ENCODE assay signal across 8 cellular contexts in genomic region chr7:34991938-34992840, GRCh38. TPM values are rescaled to one million over a fixed set of nuclear protein-coding genes. Genes with fewer than 3 reads are reported as not detected.
DNase-seq lines count a peak whose midpoint lies in the region; ATAC-seq and TF ChIP-seq lines count a peak whose summit lies in the region.

No MANE protein-coding gene starts in this region.

- H3K36me3 ChIP-seq in Karpas-422 (ENCODE audit: insufficient read depth, low read length): no peaks in the 10 kb centered on the region

- peaks cover 1% of the 10 kb centered on the region for H3K36me3 Mint-ChIP-seq in progenitor cell of endocrine pancreas (ENCODE audit: insufficient read depth)

- no peak overlapping the region for H3K4me3 Mint-ChIP-seq in progenitor cell of endocrine pancreas (ENCODE audit: low read depth)

- no peaks in the 10 kb centered on the region for H3K9me2 ChIP-seq in Karpas-422 (replicated peaks; ENCODE audit: insufficient read depth, low read length)

- no peak overlapping the region for H3K9ac ChIP-seq in Karpas-422 (ENCODE audit: low read length)

- H3K79me2 ChIP-seq in Karpas-422 (ENCODE audit: low read length): no peaks in the 10 kb centered on the region

- no peaks in the 10 kb centered on the region for H4K20me1 ChIP-seq in Karpas-422 (ENCODE audit: insufficient read depth, low read depth, low read length)

- H3K4me1 Mint-ChIP-seq in progenitor cell of endocrine pancreas (ENCODE audit: low read depth): peaks cover 4% of the 10 kb centered on the region

- peak overlapping the region; percentile 9 for H3K4me2 ChIP-seq in Karpas-422 (ENCODE audit: low read depth, low read length, poor library complexity, severe bottlenecking)

- no peaks in the 10 kb centered on the region for H3K27me3 Mint-ChIP-seq in progenitor cell of endocrine pancreas

- H3K4me1 ChIP-seq in Karpas-422 (ENCODE audit: low read length): no peaks in the 10 kb centered on the region; the same call in 1 of the 2 replicates

- DNase-seq in Daoy (ENCODE audit: low read depth): peak; percentile 93
- peak; percentile 46 for DNase-seq in Karpas-422
- peak; percentile 85 for DNase-seq in activated effector memory CD4-positive, alpha-beta T cell treated with anti-CD3 and anti-CD28 coated beads, Interleukin-2, amount 50 U/mL, for 16 hours
- DNase-seq in progenitor cell of endocrine pancreas (ENCODE audit: low spot score, unreplicated experiment): no peak
- no peak for DNase-seq in posterior cingulate gyrus
- no peak for DNase-seq in 8988T
- DNase-seq in hippocampal formation (lab: John Stamatoyannopoulos, UW): no peak

- H3K4me3 ChIP-seq in Karpas-422 (ENCODE audit: low read length): no peak overlapping the region

- intact Hi-C loops in posterior cingulate gyrus (cut with DNase I): no loop called here

- H3K9me3 ChIP-seq in Karpas-422 (ENCODE audit: low read length): no peaks in the 10 kb centered on the region

- H3K9me3 Mint-ChIP-seq in progenitor cell of endocrine pancreas (ENCODE audit: low read depth): no peaks in the 10 kb centered on the region

- no peak overlapping the region for H3K27ac ChIP-seq in Karpas-422 (ENCODE audit: low read length)

- peak; percentile 79 for ATAC-seq in GM21619 (IDR thresholded peaks at IDR 0.05; ENCODE audit: unreplicated experiment)

- peak overlapping the region; percentile 12 for H3K27ac Mint-ChIP-seq in progenitor cell of endocrine pancreas

- no peak overlapping the region for H2AFZ ChIP-seq in Karpas-422 (ENCODE audit: low read length)

- no peak for TF ChIP-seq CTCF in progenitor cell of endocrine pancreas (IDR thresholded peaks at IDR 0.05; ENCODE audit: unreplicated experiment)

- no peaks in the 10 kb centered on the region for H3K27me3 ChIP-seq in Karpas-422 (ENCODE audit: low read length)

RNA-seq across cellular contexts. Expression of gene DPY19L1, which starts 45.1 kb away (rescaled TPM):
- 57.8 and 57.9 TPM in 2 replicates for total RNA-seq in Daoy (2014; rRNA removed; shearing (Covaris generic))
- total RNA-seq in Karpas-422 (2014; rRNA removed; shearing (Covaris generic); ENCODE audit: low replicate concordance): 5.9 and 10.3 TPM in 2 replicates
- total RNA-seq in progenitor cell of endocrine pancreas: 31.6 and 34.0 TPM in 2 replicates

Comparison
In these comparisons a context has a peak if more than half of its experiments do, and no peak if none do; other contexts are left out.
1. DNase-seq: peak in Daoy (single experiment), Karpas-422 (single experiment) and activated effector memory CD4-positive, alpha-beta T cell treated with anti-CD3 and anti-CD28 coated beads, Interleukin-2, amount 50 U/mL, for 16 hours (single experiment); none in progenitor cell of endocrine pancreas (single experiment), posterior cingulate gyrus (0 of 10), 8988T (single experiment) and hippocampal formation (0 of 2).